In the genomic region with DNA sequence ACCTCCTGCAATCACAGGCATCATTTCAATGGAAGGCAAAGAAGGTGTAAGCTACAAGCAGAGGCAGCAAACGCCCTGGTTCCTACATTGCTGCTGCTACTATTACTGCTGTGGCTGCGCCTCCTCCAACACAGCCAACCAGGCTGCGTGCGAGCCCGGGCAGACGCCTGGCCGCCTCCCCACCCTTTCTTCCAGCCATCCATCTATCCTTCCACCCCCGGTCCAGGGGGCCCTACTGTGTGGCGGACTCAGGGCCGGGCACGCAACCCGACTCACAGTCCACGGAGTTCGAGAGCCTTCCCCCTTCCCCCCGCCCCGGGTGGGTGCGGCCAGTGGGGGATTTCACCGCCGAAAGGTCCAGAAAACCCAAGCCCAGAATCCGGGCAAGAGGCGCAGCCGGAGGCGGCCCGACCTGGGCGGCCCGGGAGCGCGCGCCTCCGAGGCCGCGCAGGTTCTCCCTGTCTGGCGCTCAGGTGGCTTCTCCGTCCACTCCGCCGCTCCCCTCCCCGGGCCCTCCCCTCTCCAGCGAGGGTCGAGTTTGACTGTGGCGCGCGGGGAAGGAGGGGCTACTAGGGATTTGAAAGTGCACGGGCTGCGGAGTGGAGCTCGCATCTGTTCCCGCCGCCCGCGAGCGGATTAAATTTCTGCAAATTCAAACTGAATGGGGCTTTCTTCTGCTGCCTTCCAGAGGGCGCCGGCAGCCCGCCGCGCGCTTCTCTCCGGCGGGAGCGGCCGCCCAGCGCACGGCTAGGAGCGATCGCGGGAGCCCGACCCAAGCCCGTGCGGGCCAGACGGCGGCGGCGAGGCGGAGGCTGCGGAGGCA, we compare ENCODE assay signal across 8 cellular contexts. TPM values are rescaled to one million over a fixed set of nuclear protein-coding genes. Genes with fewer than 3 reads are reported as not detected.
DNase-seq lines count a peak whose midpoint lies in the region; ATAC-seq and TF ChIP-seq lines count a peak whose summit lies in the region.

A gene (plus strand): TSS at position 569 of the 823 bp plus-strand sequence. CDS start 655 bp downstream, outside the sequence.

- no peak within 1 kb of the TSS for H3K27ac ChIP-seq in upper lobe of right lung

- no peaks in the 10 kb centered on the region for H3K36me3 ChIP-seq in upper lobe of right lung

- intact Hi-C loops in upper lobe of right lung (cut with DNase I) = no loop called here

- in situ Hi-C loops in Caki2 (cut with HindIII; ENCODE audit: low pct_unique_long_range_greater_than_20kb, low sequenced_read_pairs) = no loop called here

- H3K27me3 ChIP-seq in mononuclear cell (ENCODE audit: insufficient read depth, low read length) (peaks cover 39% of the 10 kb centered on the region), upper lobe of right lung (peaks cover 33% of the 10 kb centered on the region)

- H3K9me3 ChIP-seq in mononuclear cell (ENCODE audit: low read depth, low read length) = no peaks in the 10 kb centered on the region
- H3K9me3 ChIP-seq in upper lobe of right lung = no peaks in the 10 kb centered on the region

- no peaks in the 10 kb centered on the region for H3K36me3 Mint-ChIP-seq in endothelial cell (ENCODE audit: low read depth, unreplicated experiment)

- H3K4me1 Mint-ChIP-seq in endothelial cell (ENCODE audit: unreplicated experiment) = peaks cover 26% of the 10 kb centered on the region

- H3K27me3 Mint-ChIP-seq in endothelial cell (ENCODE audit: unreplicated experiment) = peaks cover 14% of the 10 kb centered on the region

- H3K4me3 Mint-ChIP-seq in endothelial cell (ENCODE audit: unreplicated experiment) = peak within 1 kb of the TSS; percentile 93

- H3K9me3 Mint-ChIP-seq in endothelial cell (ENCODE audit: unreplicated experiment) = no peaks in the 10 kb centered on the region

- no peak for TF ChIP-seq CTCF in endothelial cell (IDR thresholded peaks at IDR 0.05; ENCODE audit: unreplicated experiment)
- TF ChIP-seq CTCF in upper lobe of right lung (IDR thresholded peaks at IDR 0.05) = no peak

- H3K4me3 ChIP-seq in Jurkat, Clone E6-1 (ENCODE audit: low read length) = peak within 1 kb of the TSS; percentile 62
- H3K4me3 ChIP-seq in mononuclear cell (ENCODE audit: low read length) (peak within 1 kb of the TSS; percentile 12), upper lobe of right lung (peak within 1 kb of the TSS; percentile 54)

- H3K4me1 ChIP-seq in mononuclear cell (ENCODE audit: insufficient read depth, low read length) (peaks cover 9% of the 10 kb centered on the region), upper lobe of right lung (peaks cover 11% of the 10 kb centered on the region)

- H3K27ac Mint-ChIP-seq in endothelial cell (ENCODE audit: unreplicated experiment) = peak within 1 kb of the TSS; percentile 92

- DNase-seq in Caki2 (ENCODE audit: low read depth) (peak; percentile 83), endothelial cell (ENCODE audit: low spot score) (peak; percentile 54), upper lobe of right lung (peak; percentile 77), AML-193 (lab: John Stamatoyannopoulos, UW) (no peak)
- no peak for DNase-seq in Jurkat, Clone E6-1 (ENCODE audit: low read depth, low spot score)

- ATAC-seq in SK-N-SH treated with all-trans-retinoic acid at 6 μM for 48 hours (peak; percentile 72), upper lobe of right lung (peak; percentile 69), GM21526 (IDR thresholded peaks at IDR 0.05; ENCODE audit: low FRiP score, unreplicated experiment) (no peak)

TF ChIP-seq in SK-N-SH treated with all-trans-retinoic acid at 6 μM for 48 hours, 23 proteins besides CTCF, POLR2A, EP300 and RAD21:
- TF ChIP-seq ZNF70 (CRISPR knock-in tag; IDR thresholded peaks at IDR 0.05) (no peak), OSR1 (CRISPR knock-in tag; IDR thresholded peaks at IDR 0.05) (no peak), ARNTL (CRISPR knock-in tag; IDR thresholded peaks at IDR 0.05; ENCODE audit: borderline replicate concordance, low read depth) (no peak), TOX (CRISPR knock-in tag; IDR thresholded peaks at IDR 0.05; ENCODE audit: borderline replicate concordance) (no peak), BACH2 (CRISPR knock-in tag; IDR thresholded peaks at IDR 0.05; ENCODE audit: borderline replicate concordance) (no peak), ZFP3 (CRISPR knock-in tag; IDR thresholded peaks at IDR 0.05) (no peak), CSDC2 (CRISPR knock-in tag; IDR thresholded peaks at IDR 0.05) (no peak), ZNF565 (CRISPR knock-in tag; conservative IDR thresholded peaks at IDR 0.05; ENCODE audit: low read depth) (no peak)
- TF ChIP-seq, protein P1, sequence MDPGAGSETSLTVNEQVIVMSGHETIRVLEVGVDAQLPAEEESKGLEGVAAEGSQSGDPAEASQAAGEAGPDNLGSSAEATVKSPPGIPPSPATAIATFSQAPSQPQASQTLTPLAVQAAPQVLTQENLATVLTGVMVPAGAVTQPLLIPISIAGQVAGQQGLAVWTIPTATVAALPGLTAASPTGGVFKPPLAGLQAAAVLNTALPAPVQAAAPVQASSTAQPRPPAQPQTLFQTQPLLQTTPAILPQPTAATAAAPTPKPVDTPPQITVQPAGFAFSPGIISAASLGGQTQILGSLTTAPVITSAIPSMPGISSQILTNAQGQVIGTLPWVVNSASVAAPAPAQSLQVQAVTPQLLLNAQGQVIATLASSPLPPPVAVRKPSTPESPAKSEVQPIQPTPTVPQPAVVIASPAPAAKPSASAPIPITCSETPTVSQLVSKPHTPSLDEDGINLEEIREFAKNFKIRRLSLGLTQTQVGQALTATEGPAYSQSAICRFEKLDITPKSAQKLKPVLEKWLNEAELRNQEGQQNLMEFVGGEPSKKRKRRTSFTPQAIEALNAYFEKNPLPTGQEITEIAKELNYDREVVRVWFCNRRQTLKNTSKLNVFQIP (CRISPR knock-in tag; IDR thresholded peaks at IDR 0.05; ENCODE audit: borderline replicate concordance, low read depth) = no peak
- TF ChIP-seq, protein P2, sequence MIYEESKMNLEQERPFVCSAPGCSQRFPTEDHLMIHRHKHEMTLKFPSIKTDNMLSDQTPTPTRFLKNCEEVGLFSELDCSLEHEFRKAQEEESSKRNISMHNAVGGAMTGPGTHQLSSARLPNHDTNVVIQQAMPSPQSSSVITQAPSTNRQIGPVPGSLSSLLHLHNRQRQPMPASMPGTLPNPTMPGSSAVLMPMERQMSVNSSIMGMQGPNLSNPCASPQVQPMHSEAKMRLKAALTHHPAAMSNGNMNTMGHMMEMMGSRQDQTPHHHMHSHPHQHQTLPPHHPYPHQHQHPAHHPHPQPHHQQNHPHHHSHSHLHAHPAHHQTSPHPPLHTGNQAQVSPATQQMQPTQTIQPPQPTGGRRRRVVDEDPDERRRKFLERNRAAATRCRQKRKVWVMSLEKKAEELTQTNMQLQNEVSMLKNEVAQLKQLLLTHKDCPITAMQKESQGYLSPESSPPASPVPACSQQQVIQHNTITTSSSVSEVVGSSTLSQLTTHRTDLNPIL (CRISPR knock-in tag; IDR thresholded peaks at IDR 0.05; ENCODE audit: low read depth) = no peak
- TF ChIP-seq, protein P3, sequence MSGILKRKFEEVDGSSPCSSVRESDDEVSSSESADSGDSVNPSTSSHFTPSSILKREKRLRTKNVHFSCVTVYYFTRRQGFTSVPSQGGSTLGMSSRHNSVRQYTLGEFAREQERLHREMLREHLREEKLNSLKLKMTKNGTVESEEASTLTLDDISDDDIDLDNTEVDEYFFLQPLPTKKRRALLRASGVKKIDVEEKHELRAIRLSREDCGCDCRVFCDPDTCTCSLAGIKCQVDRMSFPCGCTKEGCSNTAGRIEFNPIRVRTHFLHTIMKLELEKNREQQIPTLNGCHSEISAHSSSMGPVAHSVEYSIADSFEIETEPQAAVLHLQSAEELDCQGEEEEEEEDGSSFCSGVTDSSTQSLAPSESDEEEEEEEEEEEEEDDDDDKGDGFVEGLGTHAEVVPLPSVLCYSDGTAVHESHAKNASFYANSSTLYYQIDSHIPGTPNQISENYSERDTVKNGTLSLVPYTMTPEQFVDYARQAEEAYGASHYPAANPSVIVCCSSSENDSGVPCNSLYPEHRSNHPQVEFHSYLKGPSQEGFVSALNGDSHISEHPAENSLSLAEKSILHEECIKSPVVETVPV (CRISPR knock-in tag; IDR thresholded peaks at IDR 0.05) = no peak
- TF ChIP-seq, protein P4, sequence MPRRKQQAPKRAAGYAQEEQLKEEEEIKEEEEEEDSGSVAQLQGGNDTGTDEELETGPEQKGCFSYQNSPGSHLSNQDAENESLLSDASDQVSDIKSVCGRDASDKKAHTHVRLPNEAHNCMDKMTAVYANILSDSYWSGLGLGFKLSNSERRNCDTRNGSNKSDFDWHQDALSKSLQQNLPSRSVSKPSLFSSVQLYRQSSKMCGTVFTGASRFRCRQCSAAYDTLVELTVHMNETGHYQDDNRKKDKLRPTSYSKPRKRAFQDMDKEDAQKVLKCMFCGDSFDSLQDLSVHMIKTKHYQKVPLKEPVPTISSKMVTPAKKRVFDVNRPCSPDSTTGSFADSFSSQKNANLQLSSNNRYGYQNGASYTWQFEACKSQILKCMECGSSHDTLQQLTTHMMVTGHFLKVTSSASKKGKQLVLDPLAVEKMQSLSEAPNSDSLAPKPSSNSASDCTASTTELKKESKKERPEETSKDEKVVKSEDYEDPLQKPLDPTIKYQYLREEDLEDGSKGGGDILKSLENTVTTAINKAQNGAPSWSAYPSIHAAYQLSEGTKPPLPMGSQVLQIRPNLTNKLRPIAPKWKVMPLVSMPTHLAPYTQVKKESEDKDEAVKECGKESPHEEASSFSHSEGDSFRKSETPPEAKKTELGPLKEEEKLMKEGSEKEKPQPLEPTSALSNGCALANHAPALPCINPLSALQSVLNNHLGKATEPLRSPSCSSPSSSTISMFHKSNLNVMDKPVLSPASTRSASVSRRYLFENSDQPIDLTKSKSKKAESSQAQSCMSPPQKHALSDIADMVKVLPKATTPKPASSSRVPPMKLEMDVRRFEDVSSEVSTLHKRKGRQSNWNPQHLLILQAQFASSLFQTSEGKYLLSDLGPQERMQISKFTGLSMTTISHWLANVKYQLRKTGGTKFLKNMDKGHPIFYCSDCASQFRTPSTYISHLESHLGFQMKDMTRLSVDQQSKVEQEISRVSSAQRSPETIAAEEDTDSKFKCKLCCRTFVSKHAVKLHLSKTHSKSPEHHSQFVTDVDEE (CRISPR knock-in tag; IDR thresholded peaks at IDR 0.05) = no peak

RNA-seq across cellular contexts. Expression of the gene that starts here (rescaled TPM):
- total RNA-seq in Caki2 (2014; rRNA removed; shearing (Covaris generic); ENCODE audit: low replicate concordance) = 4.5 and 11.2 TPM in 2 replicates
- 16.5 TPM for polyA plus RNA-seq in Jurkat, Clone E6-1 (2012; ENCODE audit: insufficient read depth, insufficient read length)
- total RNA-seq in endothelial cell (ENCODE audit: unreplicated experiment) (19.3 TPM), mononuclear cell (0.10 TPM), upper lobe of right lung (2.0 TPM)

Comparison
In these comparisons a context has a peak if more than half of its experiments do, and no peak if none do; other contexts are left out.
1. DNase-seq: peak in Caki2 (single experiment), endothelial cell (single experiment) and upper lobe of right lung (single experiment); none in Jurkat, Clone E6-1 (single experiment) and AML-193 (0 of 2).
2. H3K4me3 ChIP-seq: peak in every context shown above with its lines; median percentile 62 in Jurkat, Clone E6-1; 54 in upper lobe of right lung; 12 in mononuclear cell.